In the genomic region with DNA sequence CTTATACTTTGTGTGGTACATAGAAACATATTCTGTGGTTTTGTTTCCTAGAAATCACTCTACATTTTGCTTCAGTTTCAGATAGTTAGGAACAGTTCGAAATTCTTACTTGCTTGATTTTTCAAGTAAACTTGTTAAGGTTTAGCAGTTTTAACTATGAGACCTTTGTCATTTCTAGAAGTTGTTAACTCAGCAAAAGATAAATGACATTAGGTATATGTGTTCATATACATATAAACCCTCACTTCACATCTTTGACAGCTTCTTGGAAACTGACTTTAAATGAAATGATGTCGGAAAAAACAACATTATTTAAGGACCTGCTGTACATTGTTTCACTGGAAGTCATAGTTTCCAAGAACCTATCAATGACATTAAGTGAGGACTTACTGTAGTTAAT, we compare ENCODE assay signal across 28 cellular contexts.
"Had no signal": no experiment of that assay in that cellular context is flagged by ENCODE, and none has a peak within 500 bp of the region (broad histone marks: within the 10 kb centered on the region; RNA-seq: fewer than 3 reads in every experiment).

No MANE protein-coding gene starts in this region.

- H3K9me3 ChIP-seq: colonic mucosa, esophagus muscularis mucosa, esophagus squamous epithelium, gastrocnemius medialis, gastroesophageal sphincter, heart left ventricle, heart right ventricle had no signal

- FAIRE-seq: colon, endometrium, endothelial cell of umbilical vein, frontal cortex had no signal

- ATAC-seq: effector memory CD8-positive, alpha-beta T cell; esophagus mucosa; foreskin keratinocyte; gastrocnemius medialis; gastroesophageal sphincter; heart left ventricle; heart right ventricle had no signal

- H3K4me1 ChIP-seq: colonic mucosa, esophagus muscularis mucosa, foreskin keratinocyte, gastrocnemius medialis, gastroesophageal sphincter, heart left ventricle, heart right ventricle had no signal

- H3K36me3 ChIP-seq: colonic mucosa had no signal

- H3K27ac ChIP-seq: colonic mucosa, coronary artery, dorsolateral prefrontal cortex, epithelial cell of prostate, esophagus muscularis mucosa, esophagus squamous epithelium, foreskin keratinocyte, gastrocnemius medialis, gastroesophageal sphincter, heart left ventricle, heart right ventricle had no signal

- DNase-seq: colonic mucosa; cortex of kidney; dermis blood vessel endothelial cell; dorsolateral prefrontal cortex; effector CD4-positive, alpha-beta T cell; effector CD8-positive, alpha-beta T cell; effector memory CD4-positive, alpha-beta T cell; effector memory CD8-positive, alpha-beta T cell; endodermal cell; erythroblast; esophagus squamous epithelium; foreskin fibroblast; foreskin keratinocyte; foreskin melanocyte; gastrocnemius medialis; glutamatergic neuron; head of caudate nucleus; heart left ventricle; heart right ventricle had no signal

- H3K4me3 ChIP-seq: colonic mucosa, coronary artery, dorsolateral prefrontal cortex, esophagus muscularis mucosa, esophagus squamous epithelium, gastrocnemius medialis, gastroesophageal sphincter, heart left ventricle, heart right ventricle had no signal

- H3K27me3 ChIP-seq: colonic mucosa, dorsolateral prefrontal cortex, esophagus muscularis mucosa, esophagus squamous epithelium, foreskin keratinocyte, gastrocnemius medialis, gastroesophageal sphincter, heart left ventricle, heart right ventricle had no signal
